11 cellular contexts compared by ENCODE assay signal in the genomic region with DNA sequence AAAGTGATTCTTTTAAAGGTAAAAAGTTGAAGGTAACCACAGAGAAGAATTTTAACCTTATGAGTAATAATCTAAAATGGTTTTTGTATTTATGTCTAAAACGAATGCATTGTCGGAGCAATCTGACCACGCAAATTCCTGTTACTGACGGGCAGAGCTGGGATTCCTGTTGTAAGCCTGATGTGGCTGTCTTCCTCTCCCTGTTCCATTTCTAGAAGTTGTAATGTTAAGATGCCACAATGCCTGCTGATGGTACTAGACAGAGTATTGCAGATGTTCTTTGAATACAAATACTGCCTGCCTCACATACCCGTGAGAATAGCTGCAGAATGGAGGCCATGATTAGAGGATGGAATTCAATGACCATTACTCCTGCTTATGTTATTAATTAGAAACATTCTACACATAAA.
A peak's percentile ranks its signal among the peaks of the same experiment; 100 is the strongest.
DNase-seq lines count a peak whose midpoint lies in the region; ATAC-seq and TF ChIP-seq lines count a peak whose summit lies in the region.
"Had no signal": no experiment of that assay in that cellular context is flagged by ENCODE, and none has a peak within 500 bp of the region (broad histone marks: within the 10 kb centered on the region; RNA-seq: fewer than 3 reads in every experiment).

No MANE protein-coding gene starts in this region.

- H3K4me3 ChIP-seq in RWPE2 (ENCODE audit: severe bottlenecking) (no peak overlapping the region), retinal pigment epithelial cell (ENCODE audit: low read length) (peak overlapping the region; percentile 11), OCI-LY7 (ENCODE audit: low read depth, low read length, poor library complexity, severe bottlenecking) (no peak overlapping the region), ovary (no peak overlapping the region)

- intact Hi-C loops in OCI-LY7 (cut with micrococcal nuclease; ENCODE audit: unreplicated experiment): no loop called here
- intact Hi-C loops in ovary (cut with DNase I): no loop called here

- DNase-seq in EH (ENCODE audit: low read depth) (peak; percentile 90), RWPE2 (ENCODE audit: low spot score) (no peak), fibroblast of peridontal ligament (ENCODE audit: extremely low read depth) (peak; percentile 73), retinal pigment epithelial cell (ENCODE audit: low read depth) (peak; percentile 51), OCI-LY7 (ENCODE audit: low spot score) (no peak), ovary (no peak), NCI-H2107 treated with DMSO at 0.1 percent for 48 hours (lab: John Stamatoyannopoulos, UW; ENCODE audit: unreplicated experiment) (no peak)
- DNase-seq: activated B cell treated with CpG ODN at 0.5 μM for 24 hours; NCI-H2171; stimulated activated CD4-positive, alpha-beta T cell treated with anti-CD3 and anti-CD28 coated beads, Interleukin-2, amount 100 ng/mL, for 48 hours had no signal

- no TSS peak for BruUV-seq in OCI-LY7 (replicated peaks; lab: Mats Ljungman, UMichigan)

- H3K4me1 ChIP-seq in RWPE2 (ENCODE audit: insufficient read depth, poor library complexity, severe bottlenecking): peaks cover 11% of the 10 kb centered on the region
- no peaks in the 10 kb centered on the region for H3K4me1 ChIP-seq in OCI-LY7 (ENCODE audit: insufficient read depth, low read length, poor library complexity, severe bottlenecking)
- H3K4me1 ChIP-seq in ovary (ENCODE audit: insufficient read depth): no peaks in the 10 kb centered on the region

- no peak overlapping the region for H2AFZ ChIP-seq in OCI-LY7 (ENCODE audit: low read length)

- peak; percentile 40; the same call in 2 of the 3 replicates for ATAC-seq in RWPE2 (ENCODE audit: low read depth)
- no peak for ATAC-seq in HG03175 (IDR thresholded peaks at IDR 0.05; ENCODE audit: unreplicated experiment)

- H3K27ac ChIP-seq in RWPE2 (ENCODE audit: poor library complexity, severe bottlenecking) (peak overlapping the region; percentile 55), OCI-LY7 (ENCODE audit: low read depth, low read length, poor library complexity, severe bottlenecking) (no peak overlapping the region), ovary (no peak overlapping the region)

- TF ChIP-seq POLR2A in ovary (IDR thresholded peaks at IDR 0.05): no peak

- POLR2A ChIA-PET in OCI-LY7 (lab: Charles Lee): interaction anchor here (0.9 kb wide), 1 partner anchor 18 kb away, joined by 3 read pairs; no protein-coding TSS in a partner anchor

- H3K9me3 ChIP-seq in RWPE2 (ENCODE audit: severe bottlenecking) (no peaks in the 10 kb centered on the region), OCI-LY7 (ENCODE audit: low read length) (no peaks in the 10 kb centered on the region), ovary (no peaks in the 10 kb centered on the region)

- H3K9me2 ChIP-seq in OCI-LY7 (ENCODE audit: insufficient read depth, low read length): no peaks in the 10 kb centered on the region

- H3K79me2 ChIP-seq in OCI-LY7 (ENCODE audit: insufficient read depth, low read depth, low read length): no peaks in the 10 kb centered on the region

- TF ChIP-seq EP300 in ovary (IDR thresholded peaks at IDR 0.05): no peak

- H3K27me3 ChIP-seq in RWPE2 (ENCODE audit: insufficient read depth, poor library complexity, severe bottlenecking) (no peaks in the 10 kb centered on the region), ovary (no peaks in the 10 kb centered on the region)

- TF ChIP-seq CTCF in RWPE2 (IDR thresholded peaks at IDR 0.05; ENCODE audit: poor library complexity, severe bottlenecking): no peak
- TF ChIP-seq CTCF in retinal pigment epithelial cell (conservative IDR thresholded peaks at IDR 0.05; ENCODE audit: low read depth, low read length): no peak
- TF ChIP-seq CTCF in OCI-LY7 (conservative IDR thresholded peaks at IDR 0.05; ENCODE audit: low read length): no peak
- no peak for TF ChIP-seq CTCF in ovary (IDR thresholded peaks at IDR 0.05)

- H3K36me3 ChIP-seq in RWPE2 (ENCODE audit: low read depth): no peaks in the 10 kb centered on the region
- no peaks in the 10 kb centered on the region for H3K36me3 ChIP-seq in OCI-LY7 (ENCODE audit: insufficient read depth, low read length)
- H3K36me3 ChIP-seq in ovary: no peaks in the 10 kb centered on the region

- H4K20me1 ChIP-seq in OCI-LY7 (ENCODE audit: insufficient read depth, low read length): no peaks in the 10 kb centered on the region

- H3K4me2 ChIP-seq in OCI-LY7 (ENCODE audit: low read length): no peak overlapping the region

- 42 to 45% (median 44%) methylated on average over 5 of the region's 5 CpGs for WGBS in ovary, 3 donors

- CTCF ChIA-PET in OCI-LY7 (lab: Charles Lee; ENCODE audit: unreplicated experiment): no interaction called here

Comparison
In these comparisons a context has a peak if more than half of its experiments do, and no peak if none do; other contexts are left out.
1. DNase-seq: peak in EH (single experiment), fibroblast of peridontal ligament (single experiment) and retinal pigment epithelial cell (single experiment); none in RWPE2 (single experiment), OCI-LY7 (single experiment), ovary (0 of 5) and NCI-H2107 treated with DMSO at 0.1 percent for 48 hours (single experiment).